ENCODE assay signal across 8 cellular contexts in genomic region chr14:73458219-73458976, GRCh38. TPM values are rescaled to one million over a fixed set of nuclear protein-coding genes. Genes with fewer than 3 reads are reported as not detected.
A peak's percentile ranks its signal among the peaks of the same experiment; 100 is the strongest.
DNase-seq lines count a peak whose midpoint lies in the region; ATAC-seq, FAIRE-seq and TF ChIP-seq lines count a peak whose summit lies in the region.

NUMB (minus strand) TSS chr14:73458546; CDS start chr14:73355751, 102,795 bp downstream.

- peak within 1 kb of the TSS; percentile 97 for H3K4me2 ChIP-seq in keratinocyte (ENCODE audit: control insufficient read depth, extremely low read depth, insufficient read depth, low read depth, low read length)

- H3K9me1 ChIP-seq in keratinocyte (ENCODE audit: control insufficient read depth, extremely low read depth, insufficient read depth, low read length) = no peaks in the 10 kb centered on the region

- H2AFZ ChIP-seq in keratinocyte (ENCODE audit: control insufficient read depth, low read length) = peak within 1 kb of the TSS; percentile 92

- FAIRE-seq in keratinocyte (lab: Jason Lieb, UNC) = peak; percentile 86

- H3K79me2 ChIP-seq in keratinocyte (ENCODE audit: control insufficient read depth, insufficient read depth, low read length) = peaks cover 47% of the 10 kb centered on the region

- peaks cover 51% of the 10 kb centered on the region for H3K4me1 ChIP-seq in keratinocyte (ENCODE audit: control insufficient read depth, extremely low read depth, insufficient read depth, low read length)

- H3K36me3 ChIP-seq in keratinocyte (ENCODE audit: control insufficient read depth in 2 of 2, extremely low read depth in 1 of 2, insufficient read depth in 2 of 2, low read length in 2 of 2) = no peaks in the 10 kb centered on the region

- DNase-seq in AML-193 (lab: John Stamatoyannopoulos, UW) (peak; percentile 99), NCI-H510A (lab: John Stamatoyannopoulos, UW) (peak; percentile 99), cerebellum (ENCODE audit: low spot score) (peak; percentile 98), keratinocyte (ENCODE audit: low read depth, low spot score) (peak; percentile 95)
- peak; percentile 93 for DNase-seq in activated CD4-positive, alpha-beta T cell treated with anti-CD3 and anti-CD28 coated beads for 1 hour
- DNase-seq in stimulated activated CD4-positive, alpha-beta T cell treated with anti-CD3 and anti-CD28 coated beads, Interleukin-15, amount 100 ng/mL, for 1 hour (ENCODE audit: low read depth in 1 of 2, low spot score in 1 of 2) = peak; percentile 84 to 91

- H4K20me1 ChIP-seq in keratinocyte (ENCODE audit: control insufficient read depth, extremely low read depth, insufficient read depth, low read length) = peaks cover 5% of the 10 kb centered on the region

- no peak for TF ChIP-seq CTCF in keratinocyte (optimal IDR thresholded peaks at IDR 0.05 in 1 of 3, IDR thresholded peaks at IDR 0.05 in 1 of 3, conservative IDR thresholded peaks at IDR 0.05 in 1 of 3; ENCODE audit: extremely low read depth in 1 of 3, insufficient read depth in 2 of 3, low read length in 3 of 3)

- H3K27ac ChIP-seq in keratinocyte (ENCODE audit: control insufficient read depth, insufficient read depth, low read length) = peak within 1 kb of the TSS; percentile 88

- dilution Hi-C loops in keratinocyte (cut with MboI; ENCODE audit: extremely low pct_ligation_motif_present, low sequenced_read_pairs) = no loop called here

- H3K9me3 ChIP-seq in keratinocyte (ENCODE audit: control insufficient read depth, low read depth, low read length) = no peaks in the 10 kb centered on the region

- H3K4me3 ChIP-seq in keratinocyte (ENCODE audit: control insufficient read depth in 2 of 3, extremely low read depth in 1 of 3, insufficient read depth in 2 of 3, low read depth in 1 of 3, low read length in 3 of 3) = peak within 1 kb of the TSS; percentile 54 to 94 (median 86)

- peak within 1 kb of the TSS; percentile 95 for H3K9ac ChIP-seq in keratinocyte (ENCODE audit: control insufficient read depth, extremely low read depth, insufficient read depth, low read length)

- no peaks in the 10 kb centered on the region for H3K27me3 ChIP-seq in keratinocyte (ENCODE audit: control insufficient read depth, extremely low read depth, insufficient read depth, low read length)

- peak; percentile 83 for TF ChIP-seq POLR2A in GM19099 (IDR thresholded peaks at IDR 0.05; ENCODE audit: extremely low read depth, insufficient read length, low read depth)

- ATAC-seq in HG03432 (IDR thresholded peaks at IDR 0.05; ENCODE audit: unreplicated experiment) = peak; percentile 94

RNA-seq across cellular contexts. Expression of gene NUMB, which starts in this region (rescaled TPM):
- total RNA-seq in cerebellum = 34.5 TPM
- polyA plus RNA-seq in keratinocyte = 108 to 122 TPM (median 110 TPM) in 3 replicates
- 94.0 TPM for polyA plus RNA-seq in keratinocyte (2011; ENCODE audit: low read depth)
- 113 and 151 TPM in 2 replicates for polyA plus RNA-seq in keratinocyte (2011; cell fraction: cytosol; rRNA removed)
- polyA plus RNA-seq in keratinocyte (2011; cell fraction: nucleus; rRNA removed) = 211 and 247 TPM in 2 replicates
- polyA plus RNA-seq in keratinocyte (2012; ENCODE audit: low replicate concordance) = 49.6 and 60.8 TPM in 2 replicates
- polyA minus RNA-seq in keratinocyte = 173 to 196 TPM (median 180 TPM) in 3 replicates
- polyA minus RNA-seq in keratinocyte (2011; cell fraction: cytosol; rRNA and poly(A)+ RNA removed) = 86.5 TPM
- 117 and 194 TPM in 2 replicates for polyA minus RNA-seq in keratinocyte (2011; cell fraction: nucleus; rRNA and poly(A)+ RNA removed)

Comparison
In these comparisons a context has a peak if more than half of its experiments do, and no peak if none do; other contexts are left out.
1. Peak in every context shown above with its lines: DNase-seq, ATAC-seq, H3K4me3 ChIP-seq and H3K27ac ChIP-seq.